ENCODE assay signal across 20 cellular contexts in genomic region chr2:229392214-229392613, GRCh38.
DNase-seq lines count a peak whose midpoint lies in the region; ATAC-seq, FAIRE-seq and TF ChIP-seq lines count a peak whose summit lies in the region.
"Had no signal": no experiment of that assay in that cellular context is flagged by ENCODE, and none has a peak within 500 bp of the region (broad histone marks: within the 10 kb centered on the region; RNA-seq: fewer than 3 reads in every experiment).

No MANE protein-coding gene starts in this region.

- H3K27ac ChIP-seq in right lobe of liver (no peak overlapping the region), HepG2 (ENCODE audit: extremely low read length, insufficient read depth, low read length) (no peak overlapping the region), muscle layer of duodenum (ENCODE audit: low read length) (peak overlapping the region; percentile 40), vagina (peak overlapping the region; percentile 38), aorta (ENCODE audit: low read depth in 1 of 2, low read length in 2 of 2) (no peak overlapping the region)

- BruUV-seq in HepG2 (replicated peaks; lab: Mats Ljungman, UMichigan), result no TSS peak

- TF ChIP-seq CTCF in right lobe of liver (IDR thresholded peaks at IDR 0.05) (no peak), HepG2 (CRISPR knock-in tag; IDR thresholded peaks at IDR 0.05) (no peak), fibroblast of villous mesenchyme (IDR thresholded peaks at IDR 0.05; ENCODE audit: insufficient read depth, low read depth, low read length) (no peak), vagina (IDR thresholded peaks at IDR 0.05) (no peak)

- POLR2A ChIA-PET in HepG2 (lab: Yijun Ruan, JAX), result no interaction called here

- in situ Hi-C loops in HepG2 (cut with HindIII; ENCODE audit: extremely low pct_ligation_motif_present, low pct_unique_long_range_greater_than_20kb), result no loop called here

- no peak for TF ChIP-seq POLR2A in right lobe of liver (IDR thresholded peaks at IDR 0.05)
- TF ChIP-seq POLR2A in HepG2 (IDR thresholded peaks at IDR 0.05; ENCODE audit: insufficient read depth in 1 of 2, low read depth in 2 of 2, low read length in 2 of 2), result no peak
- TF ChIP-seq POLR2A in vagina (IDR thresholded peaks at IDR 0.05), result no peak

- intact Hi-C loops in right lobe of liver (cut with DNase I), result no loop called here
- intact Hi-C loops in HepG2 (cut with micrococcal nuclease; ENCODE audit: unreplicated experiment), result no loop called here
- intact Hi-C loops in vagina (cut with DNase I), result no loop called here
- intact Hi-C loops in aorta (cut with DNase I), result no loop called here

- H4K20me1 ChIP-seq in HepG2 (ENCODE audit: insufficient read depth, low read length), result no peaks in the 10 kb centered on the region

- H3K36me3 ChIP-seq in right lobe of liver, result no peaks in the 10 kb centered on the region
- H3K36me3 ChIP-seq in HepG2 (replicated peaks in 1 of 2; ENCODE audit: control insufficient read depth in 1 of 2, insufficient read depth in 2 of 2, low read length in 2 of 2), result no peaks in the 10 kb centered on the region
- no peaks in the 10 kb centered on the region for H3K36me3 ChIP-seq in muscle layer of duodenum (ENCODE audit: control insufficient read depth in 1 of 2, insufficient read depth in 2 of 2, low read length in 2 of 2)
- no peaks in the 10 kb centered on the region for H3K36me3 ChIP-seq in vagina
- H3K36me3 ChIP-seq in aorta (ENCODE audit: control insufficient read depth in 1 of 2, insufficient read depth in 2 of 2, low read length in 1 of 2), result no peaks in the 10 kb centered on the region
- H3K36me3 ChIP-seq: esophagus squamous epithelium had no signal

- H3K4me3 ChIP-seq in right lobe of liver (no peak overlapping the region), HepG2 (replicated peaks in 1 of 3; ENCODE audit: insufficient read depth in 1 of 3, low read depth in 2 of 3, low read length in 3 of 3) (no peak overlapping the region), fibroblast of villous mesenchyme (ENCODE audit: low read depth, low read length) (no peak overlapping the region), muscle layer of duodenum (ENCODE audit: low read depth in 1 of 2, low read length in 2 of 2) (no peak overlapping the region), vagina (no peak overlapping the region), aorta (ENCODE audit: low read length in 2 of 2) (no peak overlapping the region)
- H3K4me3 ChIP-seq: esophagus squamous epithelium, smooth muscle cell had no signal

- H3K9me3 ChIP-seq in right lobe of liver (no peaks in the 10 kb centered on the region), HepG2 (ENCODE audit: low read length) (peaks cover 33% of the 10 kb centered on the region), muscle layer of duodenum (ENCODE audit: control insufficient read depth in 1 of 2, low read length in 2 of 2) (no peaks in the 10 kb centered on the region), vagina (no peaks in the 10 kb centered on the region), aorta (ENCODE audit: control insufficient read depth, low read length) (no peaks in the 10 kb centered on the region)

- ATAC-seq in right lobe of liver (peak in 3 of 4 donors; percentile 40 to 44 (median 41)), HepG2 (no peak), aorta (ENCODE audit: low FRiP score) (no peak)
- no peak for ATAC-seq in stimulated activated naive CD8-positive, alpha-beta T cell treated with anti-CD3 and anti-CD28 coated beads, Interleukin-15, amount 100 ng/mL, for 72 hours
- ATAC-seq: activated CD8-positive, alpha-beta T cell treated with anti-CD3 and anti-CD28 coated beads for 36 hours; activated T-helper 17 cell treated with anti-CD3 and anti-CD28 coated beads, Interleukin-2, amount 50 U/mL, for 72 hours; stimulated activated effector memory CD8-positive, alpha-beta T cell treated with anti-CD3 and anti-CD28 coated beads, Interleukin-12 subunit alpha, Interleukin-12 subunit beta, amount 100 ng/mL, for 72 hours had no signal

- H3K27me3 Mint-ChIP-seq in stimulated activated naive CD8-positive, alpha-beta T cell treated with anti-CD3 and anti-CD28 coated beads, Interleukin-15, amount 100 ng/mL, for 72 hours, result no peaks in the 10 kb centered on the region
- H3K27me3 Mint-ChIP-seq: activated CD8-positive, alpha-beta T cell treated with anti-CD3 and anti-CD28 coated beads for 36 hours; memory B cell; type B pancreatic cell had no signal

- no peaks in the 10 kb centered on the region for H3K27me3 ChIP-seq in right lobe of liver
- no peaks in the 10 kb centered on the region for H3K27me3 ChIP-seq in HepG2 (ENCODE audit: control insufficient read depth in 1 of 2, insufficient read depth in 2 of 2, low read length in 2 of 2)
- no peaks in the 10 kb centered on the region for H3K27me3 ChIP-seq in muscle layer of duodenum (ENCODE audit: low read depth, low read length)
- H3K27me3 ChIP-seq in vagina, result no peaks in the 10 kb centered on the region
- no peaks in the 10 kb centered on the region for H3K27me3 ChIP-seq in aorta (ENCODE audit: control insufficient read depth in 1 of 2, insufficient read depth in 2 of 2, low read length in 1 of 2)
- H3K27me3 ChIP-seq: esophagus squamous epithelium had no signal

- peaks cover 0 to 29% of the 10 kb centered on the region in 2 donors for H3K9me3 Mint-ChIP-seq in stimulated activated naive CD8-positive, alpha-beta T cell treated with anti-CD3 and anti-CD28 coated beads, Interleukin-15, amount 100 ng/mL, for 72 hours
- H3K9me3 Mint-ChIP-seq: type B pancreatic cell had no signal

- no peak overlapping the region for H3K4me3 Mint-ChIP-seq in stimulated activated naive CD8-positive, alpha-beta T cell treated with anti-CD3 and anti-CD28 coated beads, Interleukin-15, amount 100 ng/mL, for 72 hours
- H3K4me3 Mint-ChIP-seq: activated CD8-positive, alpha-beta T cell treated with anti-CD3 and anti-CD28 coated beads for 36 hours; activated T-helper 17 cell treated with anti-CD3 and anti-CD28 coated beads, Interleukin-2, amount 50 U/mL, for 72 hours; memory B cell; stimulated activated effector memory CD8-positive, alpha-beta T cell treated with anti-CD3 and anti-CD28 coated beads, Interleukin-12 subunit alpha, Interleukin-12 subunit beta, amount 100 ng/mL, for 72 hours; type B pancreatic cell had no signal

- H3K4me1 Mint-ChIP-seq in stimulated activated naive CD8-positive, alpha-beta T cell treated with anti-CD3 and anti-CD28 coated beads, Interleukin-15, amount 100 ng/mL, for 72 hours, result no peaks in the 10 kb centered on the region
- H3K4me1 Mint-ChIP-seq: activated T-helper 17 cell treated with anti-CD3 and anti-CD28 coated beads, Interleukin-2, amount 50 U/mL, for 72 hours; memory B cell; stimulated activated effector memory CD8-positive, alpha-beta T cell treated with anti-CD3 and anti-CD28 coated beads, Interleukin-12 subunit alpha, Interleukin-12 subunit beta, amount 100 ng/mL, for 72 hours had no signal

- WGBS in right lobe of liver (ENCODE audit: insufficient coverage, low coverage, low lambda C conversion rate, missing lambda C conversion rate), result 17% methylated on average over 2 of the region's 2 CpGs
- 0% methylated on average over 2 of the region's 2 CpGs for WGBS in HepG2 (ENCODE audit: low lambda C conversion rate)
- WGBS in aorta, 2 donors, result 66 to 67% methylated on average over 2 of the region's 2 CpGs

- no peak overlapping the region for H3K9ac ChIP-seq in HepG2 (ENCODE audit: insufficient read depth, low read depth, low read length)

- no peak for TF ChIP-seq RAD21 in HepG2 (CRISPR knock-in tag; IDR thresholded peaks at IDR 0.05)

- H3K4me1 ChIP-seq in right lobe of liver, result peaks cover 0 to 3% (median 0%) of the 10 kb centered on the region in 4 donors
- H3K4me1 ChIP-seq in HepG2 (ENCODE audit: insufficient read depth, low read length), result no peaks in the 10 kb centered on the region
- no peaks in the 10 kb centered on the region for H3K4me1 ChIP-seq in muscle layer of duodenum (ENCODE audit: control insufficient read depth in 1 of 2, insufficient read depth in 2 of 2, low read length in 2 of 2)
- H3K4me1 ChIP-seq in vagina, result no peaks in the 10 kb centered on the region
- peaks cover 0 to 4% of the 10 kb centered on the region in 2 donors for H3K4me1 ChIP-seq in aorta (ENCODE audit: control insufficient read depth in 1 of 2, insufficient read depth in 2 of 2, low read length in 2 of 2)
- H3K4me1 ChIP-seq: esophagus squamous epithelium had no signal

- H3K4me2 ChIP-seq in HepG2 (ENCODE audit: low read depth, low read length), result no peak overlapping the region
- H3K4me2 ChIP-seq: smooth muscle cell had no signal

- no peaks in the 10 kb centered on the region for H3K79me2 ChIP-seq in HepG2 (ENCODE audit: insufficient read depth, low read length)

- FAIRE-seq in HepG2 (lab: Jason Lieb, UNC), result no peak
- FAIRE-seq: A204.1, GM12891 had no signal

- no peak overlapping the region for H3K27ac Mint-ChIP-seq in stimulated activated naive CD8-positive, alpha-beta T cell treated with anti-CD3 and anti-CD28 coated beads, Interleukin-15, amount 100 ng/mL, for 72 hours
- H3K27ac Mint-ChIP-seq: activated CD8-positive, alpha-beta T cell treated with anti-CD3 and anti-CD28 coated beads for 36 hours; activated T-helper 17 cell treated with anti-CD3 and anti-CD28 coated beads, Interleukin-2, amount 50 U/mL, for 72 hours; memory B cell; stimulated activated effector memory CD8-positive, alpha-beta T cell treated with anti-CD3 and anti-CD28 coated beads, Interleukin-12 subunit alpha, Interleukin-12 subunit beta, amount 100 ng/mL, for 72 hours; type B pancreatic cell had no signal

- H2AFZ ChIP-seq in HepG2 (ENCODE audit: low read length), result no peak overlapping the region

- CTCF ChIA-PET in HepG2 (lab: Yijun Ruan, JAX; ENCODE audit: low intra/inter-chr PET ratio, low total read pairs), result no interaction called here

- DNase-seq in right lobe of liver, result no peak
- DNase-seq in HepG2 (ENCODE audit: low spot score), result no peak
- peak; percentile 31 for DNase-seq in fibroblast of villous mesenchyme (ENCODE audit: low read depth)
- DNase-seq in vagina (ENCODE audit: extremely low spot score in 2 of 2), result no peak
- DNase-seq in kidney tubule cell (ENCODE audit: low spot score), result no peak
- no peak for DNase-seq in aorta
- DNase-seq in stimulated activated naive CD8-positive, alpha-beta T cell treated with anti-CD3 and anti-CD28 coated beads, Interleukin-15, amount 100 ng/mL, for 72 hours, result no peak
- DNase-seq: activated CD8-positive, alpha-beta T cell treated with anti-CD3 and anti-CD28 coated beads for 36 hours; dermis blood vessel endothelial cell; esophagus squamous epithelium; NCI-H187; NCI-H510A treated with DMSO at 0.1 percent for 48 hours had no signal

- TF ChIP-seq EP300 in HepG2 (IDR thresholded peaks at IDR 0.05; ENCODE audit: low read depth in 2 of 2, low read length in 2 of 2) (no peak), HepG2 (CRISPR knock-in tag; IDR thresholded peaks at IDR 0.05; ENCODE audit: borderline replicate concordance) (no peak)

TF ChIP-seq in HepG2, 621 proteins besides CTCF, POLR2A, EP300 and RAD21 (continues in another document):
- TF ChIP-seq SOX13 (IDR thresholded peaks at IDR 0.05) (no peak), SOX13 (CRISPR knock-in tag; conservative IDR thresholded peaks at IDR 0.05 in 1 of 2, IDR thresholded peaks at IDR 0.05 in 1 of 2) (no peak), MTF1 (CRISPR knock-in tag; IDR thresholded peaks at IDR 0.05) (no peak), MTF2 (CRISPR knock-in tag; IDR thresholded peaks at IDR 0.05; ENCODE audit: borderline replicate concordance) (no peak)

Comparison
In these comparisons a context has a peak if more than half of its experiments do, and no peak if none do; other contexts are left out.
1. ATAC-seq: peak in right lobe of liver (3 of 4); none in HepG2 (single experiment), aorta (single experiment) and stimulated activated naive CD8-positive, alpha-beta T cell treated with anti-CD3 and anti-CD28 coated beads, Interleukin-15, amount 100 ng/mL, for 72 hours (single experiment).
2. H3K27ac ChIP-seq: peak in muscle layer of duodenum (single experiment) and vagina (single experiment); none in right lobe of liver (0 of 3), HepG2 (single experiment) and aorta (0 of 2).